Comparison of ENCODE assay signal across 29 cellular contexts in genomic region chr7:8157296-8157695, GRCh38.
"Had no signal": no experiment of that assay in that cellular context is flagged by ENCODE, and none has a peak within 500 bp of the region (broad histone marks: within the 10 kb centered on the region; RNA-seq: fewer than 3 reads in every experiment).

No MANE protein-coding gene starts in this region.

- H3K27me3 ChIP-seq: adrenal gland, body of pancreas, esophagus muscularis mucosa, foreskin keratinocyte, gastrocnemius medialis had no signal

- DNase-seq: activated CD4-positive, alpha-beta memory T cell treated with anti-CD3 and anti-CD28 coated beads for 36 hours; activated CD4-positive, alpha-beta T cell treated with anti-CD3 and anti-CD28 coated beads for 36 hours; activated CD4-positive, alpha-beta T cell treated with anti-CD3 and anti-CD28 coated beads, Interleukin-2, amount 10 ng/mL, durations not matched to agents 24 days and 14 days; activated CD4-positive, CD25-positive, alpha-beta regulatory T cell; activated CD4-positive, CD25-positive, alpha-beta regulatory T cell treated with anti-CD3 and anti-CD28 coated beads, Interleukin-2, amount 50 U/mL, for 72 hours; activated CD8-positive, alpha-beta memory T cell treated with anti-CD3 and anti-CD28 coated beads, Interleukin-2, amount 10 ng/mL, durations not matched to agents 7 days and 5 days; activated CD8-positive, alpha-beta memory T cell treated with anti-CD3 and anti-CD28 coated beads, Interleukin-2, amount 50 U/mL, for 4 hours; activated CD8-positive, alpha-beta T cell treated with anti-CD3 and anti-CD28 coated beads, Interleukin-2, amount 10 ng/mL, durations not matched to agents 7 days and 5 days; activated effector memory CD4-positive, alpha-beta T cell treated with anti-CD3 and anti-CD28 coated beads, Interleukin-2, amount 50 U/mL, for 16 hours; activated naive CD4-positive, alpha-beta T cell treated with anti-CD3 and anti-CD28 coated beads for 36 hours; activated naive CD8-positive, alpha-beta T cell treated with anti-CD3 and anti-CD28 coated beads for 36 hours; activated naive CD8-positive, alpha-beta T cell treated with anti-CD3 and anti-CD28 coated beads, Interleukin-2, amount 50 U/mL, for 24 hours; activated T-cell treated with anti-CD3 and anti-CD28 coated beads, Interleukin-2, amount 50 U/mL, for 1 hour; activated T-cell treated with anti-CD3 and anti-CD28 coated beads, Interleukin-2, amount 50 U/mL, for 48 hours; adrenal gland; amygdala; aorta; body of pancreas; caudate nucleus; cortex of kidney; dermis blood vessel endothelial cell; effector CD4-positive, alpha-beta T cell; effector memory CD8-positive, alpha-beta T cell; erythroblast; foreskin keratinocyte; gastrocnemius medialis; glutamatergic neuron; T-helper 2 cell had no signal

- ATAC-seq: activated CD4-positive, alpha-beta T cell treated with anti-CD3 and anti-CD28 coated beads for 36 hours; activated CD8-positive, alpha-beta memory T cell treated with anti-CD3 and anti-CD28 coated beads, Interleukin-2, amount 10 ng/mL, durations not matched to agents 7 days and 5 days; activated CD8-positive, alpha-beta T cell treated with anti-CD3 and anti-CD28 coated beads, Interleukin-2, amount 10 ng/mL, durations not matched to agents 7 days and 5 days; activated naive CD8-positive, alpha-beta T cell treated with anti-CD3 and anti-CD28 coated beads, Interleukin-2, amount 50 U/mL, for 24 hours; body of pancreas; effector memory CD8-positive, alpha-beta T cell; foreskin keratinocyte; gastrocnemius medialis had no signal

- H3K4me1 ChIP-seq: adrenal gland, body of pancreas, esophagus muscularis mucosa, foreskin keratinocyte, gastrocnemius medialis had no signal

- H3K36me3 ChIP-seq: adrenal gland, gastrocnemius medialis had no signal

- H3K27ac ChIP-seq: adrenal gland, body of pancreas, esophagus muscularis mucosa, foreskin keratinocyte, gastrocnemius medialis had no signal

- H3K9me3 ChIP-seq: adrenal gland, body of pancreas, esophagus muscularis mucosa, gastrocnemius medialis had no signal

- H3K4me3 ChIP-seq: adrenal gland, body of pancreas, esophagus muscularis mucosa, gastrocnemius medialis had no signal
